1 cellular context compared by ENCODE assay signal in the genomic region with DNA sequence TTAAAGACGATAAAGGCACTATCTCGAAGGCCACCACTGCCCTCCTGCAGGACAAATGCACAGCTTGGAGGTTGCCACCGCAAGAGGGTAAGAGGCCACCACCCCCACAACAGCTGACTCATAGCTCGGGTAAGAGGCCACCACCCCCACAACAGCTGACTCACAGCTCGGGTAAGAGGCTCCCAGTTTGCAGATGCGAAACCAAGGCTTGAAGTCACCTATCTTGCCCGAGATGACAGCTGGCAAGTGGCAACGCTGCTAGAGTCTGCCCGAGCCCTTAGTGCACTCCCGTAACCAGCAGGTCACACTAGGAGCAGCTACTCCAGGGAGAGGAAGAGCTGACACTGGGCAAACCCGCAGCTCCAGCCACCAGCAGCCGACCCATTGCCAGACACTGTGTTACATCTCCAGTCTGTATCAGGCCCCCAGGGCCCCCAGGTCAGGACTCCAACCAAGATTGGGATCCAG.
A peak's percentile ranks its signal among the peaks of the same experiment; 100 is the strongest.
TF ChIP-seq lines count a peak whose summit lies in the region.

No MANE protein-coding gene starts in this region.

TF ChIP-seq in GM12878, 131 proteins besides CTCF, POLR2A, EP300 and RAD21 (continued from another document and continues in another):
- TF ChIP-seq PBX3 (IDR thresholded peaks at IDR 0.05; ENCODE audit: insufficient replicate concordance, low read depth, low read length), result no peak
- TF ChIP-seq ZBED1 (IDR thresholded peaks at IDR 0.05; ENCODE audit: borderline replicate concordance), result no peak
- TF ChIP-seq SMARCA5 (IDR thresholded peaks at IDR 0.05), result no peak
- no peak for TF ChIP-seq PML (IDR thresholded peaks at IDR 0.05; ENCODE audit: low read length)
- TF ChIP-seq ZBTB33 (IDR thresholded peaks at IDR 0.05), result no peak
- no peak for TF ChIP-seq BRCA1 (IDR thresholded peaks at IDR 0.05; ENCODE audit: low read depth, low read length)
- no peak for TF ChIP-seq ESRRA (IDR thresholded peaks at IDR 0.05; ENCODE audit: low read length)
- TF ChIP-seq, protein P1, sequence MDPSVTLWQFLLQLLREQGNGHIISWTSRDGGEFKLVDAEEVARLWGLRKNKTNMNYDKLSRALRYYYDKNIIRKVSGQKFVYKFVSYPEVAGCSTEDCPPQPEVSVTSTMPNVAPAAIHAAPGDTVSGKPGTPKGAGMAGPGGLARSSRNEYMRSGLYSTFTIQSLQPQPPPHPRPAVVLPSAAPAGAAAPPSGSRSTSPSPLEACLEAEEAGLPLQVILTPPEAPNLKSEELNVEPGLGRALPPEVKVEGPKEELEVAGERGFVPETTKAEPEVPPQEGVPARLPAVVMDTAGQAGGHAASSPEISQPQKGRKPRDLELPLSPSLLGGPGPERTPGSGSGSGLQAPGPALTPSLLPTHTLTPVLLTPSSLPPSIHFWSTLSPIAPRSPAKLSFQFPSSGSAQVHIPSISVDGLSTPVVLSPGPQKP (IDR thresholded peaks at IDR 0.05; ENCODE audit: low read depth, low read length), result no peak
- TF ChIP-seq NRF1 (conservative IDR thresholded peaks at IDR 0.05; ENCODE audit: low read depth, low read length), result no peak
- TF ChIP-seq CHD2 (IDR thresholded peaks at IDR 0.05; ENCODE audit: borderline replicate concordance, low read depth, low read length), result 0 out of 2 replicates have a peak, but pooled peaks have one; percentile 14
- no peak for TF ChIP-seq HDGF (IDR thresholded peaks at IDR 0.05)
- TF ChIP-seq TCF7 (IDR thresholded peaks at IDR 0.05; ENCODE audit: borderline replicate concordance), result no peak
- no peak for TF ChIP-seq FOXK2 (IDR thresholded peaks at IDR 0.05)
- no peak; the same call in 1 of the 2 replicates for TF ChIP-seq ZSCAN29 (IDR thresholded peaks at IDR 0.05)
- no peak for TF ChIP-seq NR2C2 (IDR thresholded peaks at IDR 0.05; ENCODE audit: borderline replicate concordance, control insufficient read depth, insufficient read length, low read depth)
- TF ChIP-seq, protein P2, sequence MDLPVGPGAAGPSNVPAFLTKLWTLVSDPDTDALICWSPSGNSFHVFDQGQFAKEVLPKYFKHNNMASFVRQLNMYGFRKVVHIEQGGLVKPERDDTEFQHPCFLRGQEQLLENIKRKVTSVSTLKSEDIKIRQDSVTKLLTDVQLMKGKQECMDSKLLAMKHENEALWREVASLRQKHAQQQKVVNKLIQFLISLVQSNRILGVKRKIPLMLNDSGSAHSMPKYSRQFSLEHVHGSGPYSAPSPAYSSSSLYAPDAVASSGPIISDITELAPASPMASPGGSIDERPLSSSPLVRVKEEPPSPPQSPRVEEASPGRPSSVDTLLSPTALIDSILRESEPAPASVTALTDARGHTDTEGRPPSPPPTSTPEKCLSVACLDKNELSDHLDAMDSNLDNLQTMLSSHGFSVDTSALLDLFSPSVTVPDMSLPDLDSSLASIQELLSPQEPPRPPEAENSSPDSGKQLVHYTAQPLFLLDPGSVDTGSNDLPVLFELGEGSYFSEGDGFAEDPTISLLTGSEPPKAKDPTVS (IDR thresholded peaks at IDR 0.05; ENCODE audit: low read depth, low read length), result no peak
- no peak for TF ChIP-seq WRNIP1 (IDR thresholded peaks at IDR 0.05; ENCODE audit: borderline replicate concordance, low read depth, low read length)
- no peak for TF ChIP-seq RCOR1 (conservative IDR thresholded peaks at IDR 0.05; ENCODE audit: low read depth, low read length)
- TF ChIP-seq ZNF217 (IDR thresholded peaks at IDR 0.05), result no peak
- TF ChIP-seq HDAC2 (IDR thresholded peaks at IDR 0.05), result no peak
- no peak for TF ChIP-seq MYB (IDR thresholded peaks at IDR 0.05; ENCODE audit: borderline replicate concordance, low read depth, low read length)
- peak; percentile 84 for TF ChIP-seq RFX5 (IDR thresholded peaks at IDR 0.05; ENCODE audit: low read depth, low read length)
- no peak for TF ChIP-seq RB1 (IDR thresholded peaks at IDR 0.05; ENCODE audit: borderline replicate concordance)
- no peak for TF ChIP-seq ZBTB4 (CRISPR knock-in tag; IDR thresholded peaks at IDR 0.05)
- TF ChIP-seq, protein P3, sequence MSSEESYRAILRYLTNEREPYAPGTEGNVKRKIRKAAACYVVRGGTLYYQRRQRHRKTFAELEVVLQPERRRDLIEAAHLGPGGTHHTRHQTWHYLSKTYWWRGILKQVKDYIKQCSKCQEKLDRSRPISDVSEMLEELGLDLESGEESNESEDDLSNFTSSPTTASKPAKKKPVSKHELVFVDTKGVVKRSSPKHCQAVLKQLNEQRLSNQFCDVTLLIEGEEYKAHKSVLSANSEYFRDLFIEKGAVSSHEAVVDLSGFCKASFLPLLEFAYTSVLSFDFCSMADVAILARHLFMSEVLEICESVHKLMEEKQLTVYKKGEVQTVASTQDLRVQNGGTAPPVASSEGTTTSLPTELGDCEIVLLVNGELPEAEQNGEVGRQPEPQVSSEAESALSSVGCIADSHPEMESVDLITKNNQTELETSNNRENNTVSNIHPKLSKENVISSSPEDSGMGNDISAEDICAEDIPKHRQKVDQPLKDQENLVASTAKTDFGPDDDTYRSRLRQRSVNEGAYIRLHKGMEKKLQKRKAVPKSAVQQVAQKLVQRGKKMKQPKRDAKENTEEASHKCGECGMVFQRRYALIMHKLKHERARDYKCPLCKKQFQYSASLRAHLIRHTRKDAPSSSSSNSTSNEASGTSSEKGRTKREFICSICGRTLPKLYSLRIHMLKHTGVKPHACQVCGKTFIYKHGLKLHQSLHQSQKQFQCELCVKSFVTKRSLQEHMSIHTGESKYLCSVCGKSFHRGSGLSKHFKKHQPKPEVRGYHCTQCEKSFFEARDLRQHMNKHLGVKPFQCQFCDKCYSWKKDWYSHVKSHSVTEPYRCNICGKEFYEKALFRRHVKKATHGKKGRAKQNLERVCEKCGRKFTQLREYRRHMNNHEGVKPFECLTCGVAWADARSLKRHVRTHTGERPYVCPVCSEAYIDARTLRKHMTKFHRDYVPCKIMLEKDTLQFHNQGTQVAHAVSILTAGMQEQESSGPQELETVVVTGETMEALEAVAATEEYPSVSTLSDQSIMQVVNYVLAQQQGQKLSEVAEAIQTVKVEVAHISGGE (CRISPR knock-in tag; IDR thresholded peaks at IDR 0.05), result no peak
- peak; percentile 26; the same call in 1 of the 2 replicates for TF ChIP-seq JUNB (IDR thresholded peaks at IDR 0.05)
- TF ChIP-seq ATF7 (IDR thresholded peaks at IDR 0.05; ENCODE audit: low read depth), result peak; percentile 69
- TF ChIP-seq MXI1 (IDR thresholded peaks at IDR 0.05; ENCODE audit: low read depth, low read length), result no peak
- TF ChIP-seq NR2C1 (IDR thresholded peaks at IDR 0.05), result no peak
- no peak for TF ChIP-seq POLR2AphosphoS2 (IDR thresholded peaks at IDR 0.05; ENCODE audit: low read depth, low read length)
- TF ChIP-seq JUND (IDR thresholded peaks at IDR 0.05; ENCODE audit: low read depth, low read length), result peak; percentile 46; the same call in 1 of the 2 replicates
- no peak for TF ChIP-seq FOXM1 (IDR thresholded peaks at IDR 0.05; ENCODE audit: low read depth, low read length)
- no peak for TF ChIP-seq KDM1A (IDR thresholded peaks at IDR 0.05; ENCODE audit: borderline replicate concordance)
- peak; percentile 33; the same call in 1 of the 2 replicates for TF ChIP-seq CREB1 (IDR thresholded peaks at IDR 0.05; ENCODE audit: low read depth)
- no peak for TF ChIP-seq TARDBP (IDR thresholded peaks at IDR 0.05; ENCODE audit: borderline replicate concordance)
- 0 out of 2 replicates have a peak, but pooled peaks have one; percentile 49 for TF ChIP-seq BCL11A (IDR thresholded peaks at IDR 0.05; ENCODE audit: low read depth, low read length)
- no peak for TF ChIP-seq STAT1 (conservative IDR thresholded peaks at IDR 0.05)
- peak; percentile 49 for TF ChIP-seq SP1 (IDR thresholded peaks at IDR 0.05; ENCODE audit: low read depth, low read length)
- TF ChIP-seq SREBF1 (IDR thresholded peaks at IDR 0.05; ENCODE audit: low read length), result no peak
- no peak for TF ChIP-seq SMC3 (IDR thresholded peaks at IDR 0.05; ENCODE audit: borderline replicate concordance, low read length)
- TF ChIP-seq, protein P4, sequence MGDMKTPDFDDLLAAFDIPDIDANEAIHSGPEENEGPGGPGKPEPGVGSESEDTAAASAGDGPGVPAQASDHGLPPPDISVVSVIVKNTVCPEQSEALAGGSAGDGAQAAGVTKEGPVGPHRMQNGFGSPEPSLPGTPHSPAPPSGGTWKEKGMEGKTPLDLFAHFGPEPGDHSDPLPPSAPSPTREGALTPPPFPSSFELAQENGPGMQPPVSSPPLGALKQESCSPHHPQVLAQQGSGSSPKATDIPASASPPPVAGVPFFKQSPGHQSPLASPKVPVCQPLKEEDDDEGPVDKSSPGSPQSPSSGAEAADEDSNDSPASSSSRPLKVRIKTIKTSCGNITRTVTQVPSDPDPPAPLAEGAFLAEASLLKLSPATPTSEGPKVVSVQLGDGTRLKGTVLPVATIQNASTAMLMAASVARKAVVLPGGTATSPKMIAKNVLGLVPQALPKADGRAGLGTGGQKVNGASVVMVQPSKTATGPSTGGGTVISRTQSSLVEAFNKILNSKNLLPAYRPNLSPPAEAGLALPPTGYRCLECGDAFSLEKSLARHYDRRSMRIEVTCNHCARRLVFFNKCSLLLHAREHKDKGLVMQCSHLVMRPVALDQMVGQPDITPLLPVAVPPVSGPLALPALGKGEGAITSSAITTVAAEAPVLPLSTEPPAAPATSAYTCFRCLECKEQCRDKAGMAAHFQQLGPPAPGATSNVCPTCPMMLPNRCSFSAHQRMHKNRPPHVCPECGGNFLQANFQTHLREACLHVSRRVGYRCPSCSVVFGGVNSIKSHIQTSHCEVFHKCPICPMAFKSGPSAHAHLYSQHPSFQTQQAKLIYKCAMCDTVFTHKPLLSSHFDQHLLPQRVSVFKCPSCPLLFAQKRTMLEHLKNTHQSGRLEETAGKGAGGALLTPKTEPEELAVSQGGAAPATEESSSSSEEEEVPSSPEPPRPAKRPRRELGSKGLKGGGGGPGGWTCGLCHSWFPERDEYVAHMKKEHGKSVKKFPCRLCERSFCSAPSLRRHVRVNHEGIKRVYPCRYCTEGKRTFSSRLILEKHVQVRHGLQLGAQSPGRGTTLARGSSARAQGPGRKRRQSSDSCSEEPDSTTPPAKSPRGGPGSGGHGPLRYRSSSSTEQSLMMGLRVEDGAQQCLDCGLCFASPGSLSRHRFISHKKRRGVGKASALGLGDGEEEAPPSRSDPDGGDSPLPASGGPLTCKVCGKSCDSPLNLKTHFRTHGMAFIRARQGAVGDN (IDR thresholded peaks at IDR 0.05), result no peak
- no peak for TF ChIP-seq POU2F2 (IDR thresholded peaks at IDR 0.05; ENCODE audit: borderline replicate concordance, low read depth, low read length)
- no peak for TF ChIP-seq FOS (IDR thresholded peaks at IDR 0.05; ENCODE audit: borderline replicate concordance, extremely low read depth, insufficient read length)
